In genomic region chr6:167581637-167582036, GRCh38 we compare ENCODE assay signal across 15 cellular contexts.
DNase-seq lines count a peak whose midpoint lies in the region; ATAC-seq and TF ChIP-seq lines count a peak whose summit lies in the region.
"Had no signal": no experiment of that assay in that cellular context is flagged by ENCODE, and none has a peak within 500 bp of the region (broad histone marks: within the 10 kb centered on the region; RNA-seq: fewer than 3 reads in every experiment).

No MANE protein-coding gene starts in this region.

- no peak overlapping the region for H3K4me3 Mint-ChIP-seq in endothelial cell (ENCODE audit: unreplicated experiment)
- no peak overlapping the region for H3K4me3 Mint-ChIP-seq in nephron progenitor cell
- H3K4me3 Mint-ChIP-seq: CD14-positive monocyte; CD8-positive, alpha-beta T cell; HFFc6 had no signal

- TF ChIP-seq CTCF in esophagus muscularis mucosa (IDR thresholded peaks at IDR 0.05) (no peak), omental fat pad (IDR thresholded peaks at IDR 0.05) (no peak), endothelial cell (IDR thresholded peaks at IDR 0.05; ENCODE audit: unreplicated experiment) (no peak), nephron progenitor cell (IDR thresholded peaks at IDR 0.05) (no peak)

- H3K4me1 Mint-ChIP-seq in endothelial cell (ENCODE audit: unreplicated experiment) = peaks cover 6% of the 10 kb centered on the region
- peaks cover 33% of the 10 kb centered on the region for H3K4me1 Mint-ChIP-seq in nephron progenitor cell
- H3K4me1 Mint-ChIP-seq: CD14-positive monocyte had no signal

- H3K4me1 ChIP-seq in esophagus muscularis mucosa = no peaks in the 10 kb centered on the region

- H3K36me3 Mint-ChIP-seq in endothelial cell (ENCODE audit: low read depth, unreplicated experiment) (peaks cover 4% of the 10 kb centered on the region), nephron progenitor cell (ENCODE audit: low read depth) (peaks cover 27% of the 10 kb centered on the region)
- H3K36me3 Mint-ChIP-seq: CD14-positive monocyte; CD8-positive, alpha-beta T cell had no signal

- intact Hi-C loops in esophagus muscularis mucosa (cut with DNase I) = no loop called here

- H3K27ac Mint-ChIP-seq in endothelial cell (ENCODE audit: unreplicated experiment) (no peak overlapping the region), nephron progenitor cell (no peak overlapping the region)
- H3K27ac Mint-ChIP-seq: CD8-positive, alpha-beta T cell; HFFc6 had no signal

- TF ChIP-seq POLR2A in esophagus muscularis mucosa (IDR thresholded peaks at IDR 0.05; ENCODE audit: low read depth) = no peak

- H3K9me3 Mint-ChIP-seq in endothelial cell (ENCODE audit: unreplicated experiment) (no peaks in the 10 kb centered on the region), nephron progenitor cell (peaks cover 44% of the 10 kb centered on the region)

- DNase-seq in H7 = peak; percentile 6
- DNase-seq in esophagus muscularis mucosa (ENCODE audit: extremely low spot score) = peak; percentile 29
- peak; percentile 9 for DNase-seq in omental fat pad (ENCODE audit: low spot score)
- DNase-seq in ureter (ENCODE audit: low spot score) = peak; percentile 32
- DNase-seq in endothelial cell (ENCODE audit: low spot score) = no peak
- no peak for DNase-seq in nephron progenitor cell
- no peak for DNase-seq in HUDEP-2 (lab: John Stamatoyannopoulos, UW; ENCODE audit: unreplicated experiment in 76 of 76)
- DNase-seq: COR-L47, DMS53, GF-D8, GOT3, HCEC 1CT, HFFc6 had no signal

- H3K27ac ChIP-seq in esophagus muscularis mucosa (replicated peaks in 1 of 4) = no peak overlapping the region

- ATAC-seq in omental fat pad (ENCODE audit: low FRiP score) = no peak
- ATAC-seq: CD8-positive, alpha-beta T cell had no signal

- peaks cover 4% of the 10 kb centered on the region for H3K27me3 Mint-ChIP-seq in endothelial cell (ENCODE audit: unreplicated experiment)
- H3K27me3 Mint-ChIP-seq in nephron progenitor cell (ENCODE audit: low read depth, poor library complexity) = peaks cover 9% of the 10 kb centered on the region

- H3K27me3 ChIP-seq in H7 (ENCODE audit: control insufficient read depth, insufficient read depth, low read length) (no peaks in the 10 kb centered on the region), esophagus muscularis mucosa (no peaks in the 10 kb centered on the region)

- no peak overlapping the region for H3K4me3 ChIP-seq in H7 (ENCODE audit: insufficient read depth, low read depth, low read length)
- no peak overlapping the region for H3K4me3 ChIP-seq in esophagus muscularis mucosa

- peaks cover 0 to 12% (median 7%) of the 10 kb centered on the region in 4 donors for H3K9me3 ChIP-seq in esophagus muscularis mucosa

- H3K36me3 ChIP-seq in H7 (replicated peaks; ENCODE audit: control insufficient read depth, insufficient read depth, low read length) (no peaks in the 10 kb centered on the region), esophagus muscularis mucosa (no peaks in the 10 kb centered on the region)

- TF ChIP-seq EP300 in esophagus muscularis mucosa (IDR thresholded peaks at IDR 0.05) = no peak

- 96% methylated on average over 4 of the region's 6 CpGs for WGBS in esophagus muscularis mucosa

Comparison
In these comparisons a context has a peak if more than half of its experiments do, and no peak if none do; other contexts are left out.
1. DNase-seq: peak in H7 (single experiment), esophagus muscularis mucosa (single experiment), omental fat pad (single experiment) and ureter (single experiment); none in endothelial cell (single experiment), nephron progenitor cell (single experiment) and HUDEP-2 (0 of 76).